Comparison of ENCODE assay signal across 8 cellular contexts in the genomic region with DNA sequence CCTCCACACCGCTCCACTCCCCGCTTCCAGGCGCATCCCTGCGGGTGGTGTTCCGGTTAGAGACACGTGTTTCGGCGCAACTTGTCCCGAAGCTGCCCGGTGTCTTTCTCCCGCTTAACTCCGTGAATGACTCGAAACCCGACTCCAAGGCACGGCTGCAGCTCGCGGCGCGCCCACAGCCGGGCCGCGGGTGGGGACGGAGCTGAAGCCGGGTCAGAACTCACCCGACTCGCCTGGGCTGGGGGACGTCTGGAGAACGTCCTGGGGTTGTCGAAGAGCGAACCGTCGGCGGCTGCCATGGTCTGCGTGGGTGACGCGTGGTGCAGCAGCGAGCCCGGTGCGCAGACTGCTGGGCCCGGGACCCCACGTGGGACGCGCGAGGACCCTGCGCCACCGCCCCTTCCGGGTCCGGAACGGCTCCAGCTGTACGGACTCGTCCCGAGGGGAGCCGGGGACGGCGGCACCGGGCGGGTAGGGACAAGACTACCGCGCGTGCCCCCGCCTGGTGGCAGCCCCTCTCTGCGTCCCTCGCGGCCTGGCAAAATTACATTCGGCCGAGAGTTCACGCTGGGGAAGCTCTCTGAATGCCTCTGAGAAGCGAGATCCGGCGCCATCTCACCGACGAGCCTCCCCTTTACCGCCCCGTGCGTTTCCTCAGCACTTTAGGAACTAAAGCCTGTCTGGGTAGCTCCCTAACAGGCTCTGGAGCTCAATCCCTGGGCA. TPM values are rescaled to one million over a fixed set of nuclear protein-coding genes. Genes with fewer than 3 reads are reported as not detected.
DNase-seq lines count a peak whose midpoint lies in the region; ATAC-seq and TF ChIP-seq lines count a peak whose summit lies in the region.

A gene (minus strand): TSS at position 348 of the 723 bp plus-strand sequence. CDS start 49 bp downstream, at position 299.

- H2AFZ ChIP-seq in ACC112 (ENCODE audit: low read length, unreplicated experiment): peak within 1 kb of the TSS; percentile 98

- H3K27ac ChIP-seq in ACC112 (ENCODE audit: low read depth, low read length): peak within 1 kb of the TSS; percentile 95

- POLR2A ChIA-PET in activated CD4-positive, alpha-beta T cell treated with anti-CD3 and anti-CD28 coated beads for 36 hours (lab: Charles Lee): interaction anchor here (0.6 to 1.1 kb wide), 6 partner anchors 10 to 590 kb away, joined by 3 to 7 read pairs (median 4); a partner anchor contains a TSS

- TF ChIP-seq POLR2A in GM18526 (IDR thresholded peaks at IDR 0.05; ENCODE audit: extremely low read depth, insufficient read length): peak; percentile 88

- peak; percentile 76 for DNase-seq in NCI-H345 (lab: John Stamatoyannopoulos, UW)
- peak; percentile 90 for DNase-seq in activated CD4-positive, alpha-beta T cell treated with anti-CD3 and anti-CD28 coated beads for 36 hours
- DNase-seq in chondrocyte (ENCODE audit: low spot score): peak; percentile 96
- DNase-seq in kidney tubule cell (ENCODE audit: low spot score): peak; percentile 86
- DNase-seq in stimulated activated CD4-positive, alpha-beta T cell treated with anti-CD3 and anti-CD28 coated beads, Interleukin-15, amount 100 ng/mL, for 48 hours (ENCODE audit: low read depth in 2 of 2): peak; percentile 69 to 82

- H3K27ac Mint-ChIP-seq in activated CD4-positive, alpha-beta T cell treated with anti-CD3 and anti-CD28 coated beads for 36 hours: peak within 1 kb of the TSS; percentile 90
- H3K27ac Mint-ChIP-seq in chondrocyte (ENCODE audit: unreplicated experiment): peak within 1 kb of the TSS; percentile 92

- H3K27me3 Mint-ChIP-seq in activated CD4-positive, alpha-beta T cell treated with anti-CD3 and anti-CD28 coated beads for 36 hours: no peaks in the 10 kb centered on the region
- no peaks in the 10 kb centered on the region for H3K27me3 Mint-ChIP-seq in chondrocyte (ENCODE audit: low read depth)

- no peaks in the 10 kb centered on the region for H3K9me3 Mint-ChIP-seq in activated CD4-positive, alpha-beta T cell treated with anti-CD3 and anti-CD28 coated beads for 36 hours (ENCODE audit: low read depth)
- H3K9me3 Mint-ChIP-seq in chondrocyte (ENCODE audit: low read depth): no peaks in the 10 kb centered on the region

- CTCF ChIA-PET in activated CD4-positive, alpha-beta T cell treated with anti-CD3 and anti-CD28 coated beads for 36 hours (lab: Charles Lee): interaction anchor here (0.6 to 1.2 kb wide), 5 partner anchors 100 to 705 kb away, joined by 3 to 5 read pairs (median 3); no protein-coding TSS in a partner anchor

- H3K4me3 Mint-ChIP-seq in activated CD4-positive, alpha-beta T cell treated with anti-CD3 and anti-CD28 coated beads for 36 hours: peak within 1 kb of the TSS; percentile 89
- H3K4me3 Mint-ChIP-seq in chondrocyte (ENCODE audit: unreplicated experiment): peak within 1 kb of the TSS; percentile 91

- peaks cover 7% of the 10 kb centered on the region; the same call in 1 of the 2 replicates for H3K36me3 ChIP-seq in ACC112 (ENCODE audit: insufficient read depth, low read length)

- no peaks in the 10 kb centered on the region for H3K27me3 ChIP-seq in ACC112 (ENCODE audit: insufficient read depth, low read length)

- peak within 1 kb of the TSS; percentile 99 for H3K4me3 ChIP-seq in ACC112 (ENCODE audit: low read depth, low read length)

- peaks cover 81% of the 10 kb centered on the region for H3K79me2 ChIP-seq in ACC112 (ENCODE audit: control insufficient read depth, insufficient read depth, low read length, unreplicated experiment)

- intact Hi-C loops in activated CD4-positive, alpha-beta T cell treated with anti-CD3 and anti-CD28 coated beads for 36 hours (cut with DNase I, micrococcal nuclease): loop anchor here (1.0 to 10.0 kb wide), 13 partner anchors 11 to 1542 kb away; a partner anchor contains a TSS

- peaks cover 21% of the 10 kb centered on the region for H3K36me3 Mint-ChIP-seq in activated CD4-positive, alpha-beta T cell treated with anti-CD3 and anti-CD28 coated beads for 36 hours (ENCODE audit: low read depth)
- no peaks in the 10 kb centered on the region for H3K36me3 Mint-ChIP-seq in chondrocyte (ENCODE audit: low read depth)

- no peak for TF ChIP-seq CTCF in chondrocyte (IDR thresholded peaks at IDR 0.05)

- H3K4me1 ChIP-seq in ACC112 (ENCODE audit: control insufficient read depth, insufficient read depth, low read length, unreplicated experiment): peaks cover 33% of the 10 kb centered on the region

- peak; percentile 64 for ATAC-seq in HG03066 (IDR thresholded peaks at IDR 0.05; ENCODE audit: low read depth, unreplicated experiment)
- ATAC-seq in activated CD4-positive, alpha-beta T cell treated with anti-CD3 and anti-CD28 coated beads for 36 hours: peak; percentile 86

- peaks cover 49% of the 10 kb centered on the region for H3K4me1 Mint-ChIP-seq in activated CD4-positive, alpha-beta T cell treated with anti-CD3 and anti-CD28 coated beads for 36 hours
- peaks cover 51% of the 10 kb centered on the region for H3K4me1 Mint-ChIP-seq in chondrocyte (ENCODE audit: low read depth)

RNA-seq across cellular contexts. Expression of the gene that starts here (rescaled TPM):
- 10 to 100 TPM; 20.9 to 21.0 TPM for total RNA-seq in activated CD4-positive, alpha-beta T cell treated with anti-CD3 and anti-CD28 coated beads for 36 hours
- 11.3 to 13.4 TPM (median 11.9 TPM) in 3 replicates for total RNA-seq in chondrocyte

Comparison
In these comparisons a context has a peak if more than half of its experiments do, and no peak if none do; other contexts are left out.
1. Peak in every context shown above with its lines: DNase-seq, ATAC-seq, H3K4me3 ChIP-seq and H3K27ac ChIP-seq.